Comparison of ENCODE assay signal across 8 cellular contexts in the genomic region with DNA sequence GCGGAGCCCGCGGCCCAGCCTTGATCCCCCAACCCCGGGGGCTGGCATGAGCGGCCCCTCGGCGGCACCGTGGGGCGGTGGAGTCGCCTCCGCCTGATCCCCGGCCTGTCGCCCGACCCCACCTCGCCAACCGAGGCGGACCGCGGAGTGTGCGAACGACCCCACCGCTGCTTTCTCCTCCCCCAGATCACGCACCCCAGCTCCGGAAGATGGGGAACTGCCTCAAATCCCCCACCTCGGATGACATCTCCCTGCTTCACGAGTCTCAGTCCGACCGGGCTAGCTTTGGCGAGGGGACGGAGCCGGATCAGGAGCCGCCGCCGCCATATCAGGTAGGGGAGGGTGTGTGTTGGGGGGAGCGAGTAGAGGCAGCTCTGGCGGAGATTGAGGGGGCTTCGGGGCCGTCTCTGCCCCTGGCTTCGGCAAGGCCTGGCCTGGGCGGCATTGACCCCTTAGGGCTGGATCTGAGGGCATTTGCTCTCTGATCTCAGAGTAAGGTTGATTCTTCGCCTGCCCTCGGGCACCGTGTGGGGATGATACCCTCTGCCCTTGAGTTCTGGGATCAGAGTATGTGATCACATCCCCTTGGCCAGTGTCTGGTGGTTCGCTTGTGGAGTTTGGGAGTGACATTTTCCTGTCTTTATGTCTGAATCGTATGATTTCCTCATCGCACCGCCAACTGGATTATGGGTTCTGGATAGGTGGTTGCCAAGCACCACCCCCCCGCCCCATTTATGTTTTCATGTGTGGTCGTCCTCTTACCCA. TPM values are rescaled to one million over a fixed set of nuclear protein-coding genes. Genes with fewer than 3 reads are reported as not detected.
DNase-seq lines count a peak whose midpoint lies in the region; ATAC-seq and TF ChIP-seq lines count a peak whose summit lies in the region.

No MANE protein-coding gene starts in this region.

- peaks cover 12% of the 10 kb centered on the region for H3K36me3 Mint-ChIP-seq in Calu3 (ENCODE audit: insufficient read depth, unreplicated experiment)

- no peak overlapping the region for H3K4me3 Mint-ChIP-seq in Calu3 (ENCODE audit: low read depth, unreplicated experiment)

- BruUV-seq in Calu3 (replicated peaks; lab: Mats Ljungman, UMichigan): no TSS peak

- peaks cover 42% of the 10 kb centered on the region for H3K4me1 Mint-ChIP-seq in Calu3 (ENCODE audit: low read depth, unreplicated experiment)

- intact Hi-C loops in Calu3 (cut with micrococcal nuclease; ENCODE audit: unreplicated experiment) (no loop called here), left colon (cut with DNase I, micrococcal nuclease) (no loop called here)

- H3K27ac Mint-ChIP-seq in Calu3 (ENCODE audit: unreplicated experiment): no peak overlapping the region

- CTCF ChIA-PET in Calu3 (lab: Charles Lee): interaction anchor here (0.7 kb wide), 2 partner anchors 26 to 106 kb away, joined by 3 to 6 read pairs; no protein-coding TSS in a partner anchor

- no peaks in the 10 kb centered on the region for H3K27me3 Mint-ChIP-seq in Calu3 (ENCODE audit: unreplicated experiment)

- peak overlapping the region; percentile 99 for H3K27ac ChIP-seq in cingulate gyrus (ENCODE audit: low read depth, low read length)

- DNase-seq in Calu3 (peak; percentile 30), LoVo (ENCODE audit: low spot score) (peak; percentile 18), left colon (peak; percentile 61 to 67)
- peak; percentile 10 for DNase-seq in stimulated activated CD4-positive, alpha-beta T cell treated with anti-CD3 and anti-CD28 coated beads, Interleukin-2, amount 100 ng/mL, for 4 hours (ENCODE audit: low read depth)

- TF ChIP-seq CTCF in Calu3 (IDR thresholded peaks at IDR 0.05; ENCODE audit: unreplicated experiment) (no peak), WI38 (IDR thresholded peaks at IDR 0.05; ENCODE audit: low read depth, low read length) (no peak)

- no peaks in the 10 kb centered on the region for H3K9me3 Mint-ChIP-seq in Calu3 (ENCODE audit: low read depth, unreplicated experiment)

- H3K4me3 ChIP-seq in WI38 (ENCODE audit: low read depth, low read length): peak overlapping the region; percentile 96

- ATAC-seq in GM21786 (IDR thresholded peaks at IDR 0.05; ENCODE audit: unreplicated experiment) (peak; percentile 5), left colon (peak; percentile 42), HG03378 (IDR thresholded peaks at IDR 0.05; ENCODE audit: unreplicated experiment) (no peak)

RNA-seq across cellular contexts. Expression of a gene that starts 0.7 kb away (rescaled TPM):
- total RNA-seq in Calu3 (2022): 78.1 and 82.1 TPM in 2 replicates
- 100 to 1,000 TPM in 1 of 2 donors, 10 to 100 TPM in 1; 69.6 to 109 TPM for total RNA-seq in left colon

Comparison
In these comparisons a context has a peak if more than half of its experiments do, and no peak if none do; other contexts are left out.
1. DNase-seq: peak in every context shown above with its lines; median percentile 64 in left colon; 30 in Calu3; 18 in LoVo; 10 in stimulated activated CD4-positive, alpha-beta T cell treated with anti-CD3 and anti-CD28 coated beads, Interleukin-2, amount 100 ng/mL, for 4 hours.